ENCODE assay signal across 1 cellular context in genomic region chr15:68385671-68386586, GRCh38.
TF ChIP-seq lines count a peak whose summit lies in the region.

No MANE protein-coding gene starts in this region.

TF ChIP-seq in GM23338, 12 proteins besides CTCF, POLR2A, EP300 and RAD21 (continued from another document):
- TF ChIP-seq NANOG (IDR thresholded peaks at IDR 0.05; ENCODE audit: borderline replicate concordance), result no peak
- no peak for TF ChIP-seq EZH2phosphoT487 (IDR thresholded peaks at IDR 0.05; ENCODE audit: unreplicated experiment)
- TF ChIP-seq POLR2AphosphoS5 (IDR thresholded peaks at IDR 0.05; ENCODE audit: low read depth), result no peak
- no peak for TF ChIP-seq ZNF462 (CRISPR knock-in tag; IDR thresholded peaks at IDR 0.05)
- TF ChIP-seq ETS1 (IDR thresholded peaks at IDR 0.05), result no peak
- TF ChIP-seq EZH2 (IDR thresholded peaks at IDR 0.05; ENCODE audit: low read depth, unreplicated experiment), result no peak
- TF ChIP-seq CREB1 (CRISPR knock-in tag; IDR thresholded peaks at IDR 0.05; ENCODE audit: low read depth), result no peak
- no peak for TF ChIP-seq ZNF331 (CRISPR knock-in tag; IDR thresholded peaks at IDR 0.05; ENCODE audit: low read depth)
- no peak for TF ChIP-seq JUNB (IDR thresholded peaks at IDR 0.05; ENCODE audit: unreplicated experiment)
- TF ChIP-seq ZNF114 (CRISPR knock-in tag; IDR thresholded peaks at IDR 0.05), result no peak
